ENCODE assay signal across 28 cellular contexts in the genomic region with DNA sequence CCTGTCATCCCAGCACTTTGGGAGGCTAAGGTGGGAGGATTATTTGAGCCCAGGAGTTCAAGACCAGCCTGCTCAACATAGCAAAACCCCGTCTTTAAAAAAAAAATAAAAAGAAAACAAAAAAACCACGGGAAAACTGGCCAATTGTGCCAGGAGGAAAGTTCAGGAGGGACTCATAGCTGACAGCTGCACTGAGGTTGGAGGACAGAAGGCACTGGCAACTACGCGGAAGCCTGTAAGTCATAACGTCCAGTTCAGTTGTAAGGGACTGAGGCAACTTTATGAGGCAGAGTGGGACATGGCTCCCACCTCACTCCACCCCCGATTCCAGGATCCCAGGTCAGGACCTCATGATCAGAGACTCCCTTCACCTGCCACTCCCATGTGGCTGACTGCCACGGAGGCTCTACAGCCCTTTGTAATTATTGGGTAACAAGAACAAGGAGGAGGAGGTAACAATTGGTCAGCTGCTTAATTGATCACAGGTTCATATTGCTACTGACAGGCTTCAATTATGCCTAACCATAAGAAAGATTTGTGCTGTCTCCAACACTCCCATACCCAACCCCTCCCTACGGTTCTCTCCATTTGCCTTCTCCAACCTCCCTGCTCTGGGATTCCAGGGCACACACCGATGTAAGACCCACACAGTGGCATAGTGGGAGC. TPM values are rescaled to one million over a fixed set of nuclear protein-coding genes. Genes with fewer than 3 reads are reported as not detected.
"Had no signal": no experiment of that assay in that cellular context is flagged by ENCODE, and none has a peak within 500 bp of the region (broad histone marks: within the 10 kb centered on the region; RNA-seq: fewer than 3 reads in every experiment).

No MANE protein-coding gene starts in this region.

- H3K4me1 ChIP-seq: body of pancreas, right lobe of liver, testis, uterus had no signal

- H3K27me3 ChIP-seq: body of pancreas, cardiac muscle cell, right lobe of liver, testis, uterus had no signal

- H3K4me3 ChIP-seq: body of pancreas, cardiac muscle cell, heart right ventricle, right lobe of liver, testis, uterus had no signal

- H3K9me3 ChIP-seq: body of pancreas, heart right ventricle, right lobe of liver, testis, uterus had no signal

- ATAC-seq: activated CD8-positive, alpha-beta T cell treated with anti-CD3 and anti-CD28 coated beads for 36 hours; body of pancreas; heart right ventricle; left cardiac atrium; stimulated activated naive B cell treated with anti-CD40 and anti-IgM and Interleukin-4, amounts not matched to agents 10 μg/mL and 1 μg/mL and 100 μg/mL, for 72 hours had no signal

- DNase-seq: activated CD4-positive, alpha-beta T cell treated with anti-CD3 and anti-CD28 coated beads, Interleukin-2, amount 10 ng/mL, durations not matched to agents 7 days and 5 days; activated CD4-positive, CD25-positive, alpha-beta regulatory T cell treated with anti-CD3 and anti-CD28 coated beads, Interleukin-2, amount 50 U/mL, for 72 hours; activated CD8-positive, alpha-beta T cell treated with anti-CD3 and anti-CD28 coated beads for 36 hours; activated gamma-delta T cell; activated naive CD4-positive, alpha-beta T cell treated with anti-CD3 and anti-CD28 coated beads, Interleukin-2, amount 50 U/mL, for 16 hours; anterior cingulate cortex; body of pancreas; dermis blood vessel endothelial cell; effector CD8-positive, alpha-beta T cell; erythroblast; foreskin fibroblast; heart right ventricle; left cardiac atrium; nephron progenitor cell; nucleus accumbens; right lobe of liver; stimulated activated CD4-positive, alpha-beta T cell treated with anti-CD3 and anti-CD28 coated beads, Interleukin-2, amount 100 ng/mL, for 48 hours; stimulated activated CD8-positive, alpha-beta memory T cell treated with anti-CD3 and anti-CD28 coated beads, Interleukin-4, amount 100 ng/mL, for 48 hours; stimulated activated naive B cell treated with anti-CD40 and anti-IgM and Interleukin-4, amounts not matched to agents 10 μg/mL and 1 μg/mL and 100 μg/mL, for 72 hours; testis; trophoblast cell; uterus had no signal

- H3K36me3 ChIP-seq: cardiac muscle cell, heart right ventricle, right lobe of liver, uterus had no signal

- H3K27ac ChIP-seq: body of pancreas, cardiac muscle cell, heart right ventricle, right lobe of liver, testis, uterus, VCaP had no signal

RNA-seq across cellular contexts. Expression of a gene that starts 1.9 kb away (rescaled TPM):
- total RNA-seq: activated CD4-positive, alpha-beta T cell treated with anti-CD3 and anti-CD28 coated beads, Interleukin-2, amount 10 ng/mL, durations not matched to agents 7 days and 5 days; activated CD8-positive, alpha-beta T cell treated with anti-CD3 and anti-CD28 coated beads for 36 hours; activated T-helper 1 cell treated with anti-CD3 and anti-CD28 coated beads, Interleukin-12 subunit alpha, Interleukin-12 subunit beta, Interleukin-2, Interleukin-4 antibody, amounts not matched to agents 30 ng/mL and 10 ng/mL and 1 ng/mL, durations not matched to agents 14 hours and 24 hours and 36 hours; body of pancreas; cardiac muscle cell; chondrocyte; dermis blood vessel endothelial cell; fibroblast of lung; testis; uterus had no signal

RNA-seq across cellular contexts. Expression of a gene that starts 43.5 kb away (rescaled TPM):
- total RNA-seq: activated CD4-positive, alpha-beta T cell treated with anti-CD3 and anti-CD28 coated beads, Interleukin-2, amount 10 ng/mL, durations not matched to agents 7 days and 5 days; activated CD8-positive, alpha-beta T cell treated with anti-CD3 and anti-CD28 coated beads for 36 hours; activated T-helper 1 cell treated with anti-CD3 and anti-CD28 coated beads, Interleukin-12 subunit alpha, Interleukin-12 subunit beta, Interleukin-2, Interleukin-4 antibody, amounts not matched to agents 30 ng/mL and 10 ng/mL and 1 ng/mL, durations not matched to agents 14 hours and 24 hours and 36 hours; body of pancreas; cardiac muscle cell; chondrocyte; dermis blood vessel endothelial cell; liver; right lobe of liver; uterus had no signal
